Comparison of ENCODE assay signal across 1 cellular context in the genomic region with DNA sequence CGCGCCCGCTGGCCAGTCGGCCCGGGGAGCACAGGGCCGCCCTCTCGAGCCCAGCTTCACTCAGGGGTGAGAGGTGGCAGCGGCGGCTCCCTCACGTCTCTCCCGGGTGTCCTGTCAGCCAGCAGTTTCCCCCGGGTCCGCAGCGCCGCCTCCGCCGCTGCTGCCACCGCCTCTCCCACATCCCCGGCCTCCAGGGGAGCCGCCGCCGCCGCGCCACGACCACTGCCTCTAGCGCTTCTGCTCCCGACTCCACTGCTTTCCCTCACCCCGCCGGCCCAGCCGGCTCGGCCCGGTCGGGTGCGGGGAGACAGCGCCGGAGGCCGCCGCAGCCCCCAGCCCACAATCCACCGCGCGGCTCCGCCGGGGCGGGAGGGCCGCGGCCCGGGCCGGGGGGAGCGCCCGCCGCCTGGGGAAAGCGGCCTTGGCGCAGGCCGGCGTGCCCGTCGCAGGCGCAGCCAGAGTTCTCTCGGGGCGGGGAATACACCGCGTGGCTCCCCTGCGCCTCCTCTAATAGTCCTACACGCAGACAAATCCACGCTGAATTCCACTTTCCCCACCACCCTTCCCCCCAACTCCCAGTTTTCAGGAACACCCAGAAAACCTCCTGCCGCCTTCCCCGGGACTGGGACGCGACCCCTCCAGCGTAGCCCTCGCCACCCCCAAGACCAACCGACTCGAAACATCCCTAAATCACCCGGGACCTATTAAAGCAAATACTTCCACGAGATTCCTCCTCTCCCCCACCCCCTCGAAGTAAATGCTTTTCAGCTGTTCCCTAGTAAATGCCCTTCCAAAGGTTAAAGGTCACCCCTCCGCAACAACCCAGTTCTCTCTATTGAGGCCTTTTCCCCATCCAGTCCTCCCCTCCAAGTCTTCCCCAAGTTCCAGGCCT.
TF ChIP-seq lines count a peak whose summit lies in the region.

A gene with protein sequence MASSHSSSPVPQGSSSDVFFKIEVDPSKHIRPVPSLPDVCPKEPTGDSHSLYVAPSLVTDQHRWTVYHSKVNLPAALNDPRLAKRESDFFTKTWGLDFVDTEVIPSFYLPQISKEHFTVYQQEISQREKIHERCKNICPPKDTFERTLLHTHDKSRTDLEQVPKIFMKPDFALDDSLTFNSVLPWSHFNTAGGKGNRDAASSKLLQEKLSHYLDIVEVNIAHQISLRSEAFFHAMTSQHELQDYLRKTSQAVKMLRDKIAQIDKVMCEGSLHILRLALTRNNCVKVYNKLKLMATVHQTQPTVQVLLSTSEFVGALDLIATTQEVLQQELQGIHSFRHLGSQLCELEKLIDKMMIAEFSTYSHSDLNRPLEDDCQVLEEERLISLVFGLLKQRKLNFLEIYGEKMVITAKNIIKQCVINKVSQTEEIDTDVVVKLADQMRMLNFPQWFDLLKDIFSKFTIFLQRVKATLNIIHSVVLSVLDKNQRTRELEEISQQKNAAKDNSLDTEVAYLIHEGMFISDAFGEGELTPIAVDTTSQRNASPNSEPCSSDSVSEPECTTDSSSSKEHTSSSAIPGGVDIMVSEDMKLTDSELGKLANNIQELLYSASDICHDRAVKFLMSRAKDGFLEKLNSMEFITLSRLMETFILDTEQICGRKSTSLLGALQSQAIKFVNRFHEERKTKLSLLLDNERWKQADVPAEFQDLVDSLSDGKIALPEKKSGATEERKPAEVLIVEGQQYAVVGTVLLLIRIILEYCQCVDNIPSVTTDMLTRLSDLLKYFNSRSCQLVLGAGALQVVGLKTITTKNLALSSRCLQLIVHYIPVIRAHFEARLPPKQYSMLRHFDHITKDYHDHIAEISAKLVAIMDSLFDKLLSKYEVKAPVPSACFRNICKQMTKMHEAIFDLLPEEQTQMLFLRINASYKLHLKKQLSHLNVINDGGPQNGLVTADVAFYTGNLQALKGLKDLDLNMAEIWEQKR (minus strand): TSS at position 346 of the 892 bp plus-strand sequence. CDS start 35,429 bp downstream, outside the sequence.

TF ChIP-seq in HepG2, 621 proteins besides CTCF, POLR2A, EP300 and RAD21 (continued from another document and continues in another):
- TF ChIP-seq, protein P1, sequence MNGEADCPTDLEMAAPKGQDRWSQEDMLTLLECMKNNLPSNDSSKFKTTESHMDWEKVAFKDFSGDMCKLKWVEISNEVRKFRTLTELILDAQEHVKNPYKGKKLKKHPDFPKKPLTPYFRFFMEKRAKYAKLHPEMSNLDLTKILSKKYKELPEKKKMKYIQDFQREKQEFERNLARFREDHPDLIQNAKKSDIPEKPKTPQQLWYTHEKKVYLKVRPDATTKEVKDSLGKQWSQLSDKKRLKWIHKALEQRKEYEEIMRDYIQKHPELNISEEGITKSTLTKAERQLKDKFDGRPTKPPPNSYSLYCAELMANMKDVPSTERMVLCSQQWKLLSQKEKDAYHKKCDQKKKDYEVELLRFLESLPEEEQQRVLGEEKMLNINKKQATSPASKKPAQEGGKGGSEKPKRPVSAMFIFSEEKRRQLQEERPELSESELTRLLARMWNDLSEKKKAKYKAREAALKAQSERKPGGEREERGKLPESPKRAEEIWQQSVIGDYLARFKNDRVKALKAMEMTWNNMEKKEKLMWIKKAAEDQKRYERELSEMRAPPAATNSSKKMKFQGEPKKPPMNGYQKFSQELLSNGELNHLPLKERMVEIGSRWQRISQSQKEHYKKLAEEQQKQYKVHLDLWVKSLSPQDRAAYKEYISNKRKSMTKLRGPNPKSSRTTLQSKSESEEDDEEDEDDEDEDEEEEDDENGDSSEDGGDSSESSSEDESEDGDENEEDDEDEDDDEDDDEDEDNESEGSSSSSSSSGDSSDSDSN (CRISPR knock-in tag; IDR thresholded peaks at IDR 0.05), result peak; percentile 96
- TF ChIP-seq HES4 (CRISPR knock-in tag; IDR thresholded peaks at IDR 0.05; ENCODE audit: borderline replicate concordance), result peak; percentile 75; the same call in 1 of the 2 replicates
- TF ChIP-seq CHD2 (IDR thresholded peaks at IDR 0.05; ENCODE audit: low read depth, low read length), result no peak
- 0 out of 2 replicates have a peak, but pooled peaks have one; percentile 43 for TF ChIP-seq ZBTB1 (CRISPR knock-in tag; IDR thresholded peaks at IDR 0.05; ENCODE audit: borderline replicate concordance)
- TF ChIP-seq, protein P2, sequence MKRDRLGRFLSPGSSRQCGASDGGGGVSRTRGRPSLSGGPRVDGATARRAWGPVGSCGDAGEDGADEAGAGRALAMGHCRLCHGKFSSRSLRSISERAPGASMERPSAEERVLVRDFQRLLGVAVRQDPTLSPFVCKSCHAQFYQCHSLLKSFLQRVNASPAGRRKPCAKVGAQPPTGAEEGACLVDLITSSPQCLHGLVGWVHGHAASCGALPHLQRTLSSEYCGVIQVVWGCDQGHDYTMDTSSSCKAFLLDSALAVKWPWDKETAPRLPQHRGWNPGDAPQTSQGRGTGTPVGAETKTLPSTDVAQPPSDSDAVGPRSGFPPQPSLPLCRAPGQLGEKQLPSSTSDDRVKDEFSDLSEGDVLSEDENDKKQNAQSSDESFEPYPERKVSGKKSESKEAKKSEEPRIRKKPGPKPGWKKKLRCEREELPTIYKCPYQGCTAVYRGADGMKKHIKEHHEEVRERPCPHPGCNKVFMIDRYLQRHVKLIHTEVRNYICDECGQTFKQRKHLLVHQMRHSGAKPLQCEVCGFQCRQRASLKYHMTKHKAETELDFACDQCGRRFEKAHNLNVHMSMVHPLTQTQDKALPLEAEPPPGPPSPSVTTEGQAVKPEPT (CRISPR knock-in tag; IDR thresholded peaks at IDR 0.05; ENCODE audit: low read depth), result 0 out of 2 replicates have a peak, but pooled peaks have one; percentile 71
- peak; percentile 62; the same call in 1 of the 2 replicates for TF ChIP-seq HOXA3 (CRISPR knock-in tag; IDR thresholded peaks at IDR 0.05)
- TF ChIP-seq RFXANK (CRISPR knock-in tag; IDR thresholded peaks at IDR 0.05), result peak; percentile 76; the same call in 1 of the 2 replicates
- no peak for TF ChIP-seq ZNF562 (CRISPR knock-in tag; IDR thresholded peaks at IDR 0.05; ENCODE audit: borderline replicate concordance)
- no peak for TF ChIP-seq NFKBIZ (CRISPR knock-in tag; IDR thresholded peaks at IDR 0.05)
- no peak for TF ChIP-seq ZFP62 (CRISPR knock-in tag; IDR thresholded peaks at IDR 0.05)
- peak; percentile 78 for TF ChIP-seq POLR2AphosphoS5 (IDR thresholded peaks at IDR 0.05; ENCODE audit: low read depth, low read length)
- TF ChIP-seq SIX1 (CRISPR knock-in tag; IDR thresholded peaks at IDR 0.05; ENCODE audit: borderline replicate concordance), result no peak
- TF ChIP-seq, protein P3, sequence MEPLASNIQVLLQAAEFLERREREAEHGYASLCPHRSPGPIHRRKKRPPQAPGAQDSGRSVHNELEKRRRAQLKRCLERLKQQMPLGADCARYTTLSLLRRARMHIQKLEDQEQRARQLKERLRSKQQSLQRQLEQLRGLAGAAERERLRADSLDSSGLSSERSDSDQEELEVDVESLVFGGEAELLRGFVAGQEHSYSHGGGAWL (CRISPR knock-in tag; IDR thresholded peaks at IDR 0.05), result peak; percentile 66
- peak; percentile 37; the same call in 1 of the 2 replicates for TF ChIP-seq ZNF501 (CRISPR knock-in tag; IDR thresholded peaks at IDR 0.05)
- TF ChIP-seq ZNF678 (CRISPR knock-in tag; IDR thresholded peaks at IDR 0.05), result 0 out of 2 replicates have a peak, but pooled peaks have one; percentile 29
- peak; percentile 59; the same call in 1 of the 2 replicates for TF ChIP-seq RXRA (CRISPR knock-in tag; IDR thresholded peaks at IDR 0.05)
- peak; percentile 73; the same call in 1 of the 2 replicates for TF ChIP-seq ZNF777 (CRISPR knock-in tag; IDR thresholded peaks at IDR 0.05)
- TF ChIP-seq KDM3A (CRISPR knock-in tag; IDR thresholded peaks at IDR 0.05; ENCODE audit: low read depth), result no peak
- TF ChIP-seq ZNF792 (CRISPR knock-in tag; IDR thresholded peaks at IDR 0.05), result no peak
- peak; percentile 36; the same call in 1 of the 2 replicates for TF ChIP-seq MEIS2 (CRISPR knock-in tag; IDR thresholded peaks at IDR 0.05)
- TF ChIP-seq ZNF253 (CRISPR knock-in tag; IDR thresholded peaks at IDR 0.05; ENCODE audit: borderline replicate concordance), result no peak
- TF ChIP-seq SMAD3 (CRISPR knock-in tag; IDR thresholded peaks at IDR 0.05), result no peak; the same call in 1 of the 2 replicates
- no peak for TF ChIP-seq STAT5B (CRISPR knock-in tag; IDR thresholded peaks at IDR 0.05)
- no peak for TF ChIP-seq ZNF33A (CRISPR knock-in tag; IDR thresholded peaks at IDR 0.05; ENCODE audit: borderline replicate concordance)
- TF ChIP-seq, protein P4, sequence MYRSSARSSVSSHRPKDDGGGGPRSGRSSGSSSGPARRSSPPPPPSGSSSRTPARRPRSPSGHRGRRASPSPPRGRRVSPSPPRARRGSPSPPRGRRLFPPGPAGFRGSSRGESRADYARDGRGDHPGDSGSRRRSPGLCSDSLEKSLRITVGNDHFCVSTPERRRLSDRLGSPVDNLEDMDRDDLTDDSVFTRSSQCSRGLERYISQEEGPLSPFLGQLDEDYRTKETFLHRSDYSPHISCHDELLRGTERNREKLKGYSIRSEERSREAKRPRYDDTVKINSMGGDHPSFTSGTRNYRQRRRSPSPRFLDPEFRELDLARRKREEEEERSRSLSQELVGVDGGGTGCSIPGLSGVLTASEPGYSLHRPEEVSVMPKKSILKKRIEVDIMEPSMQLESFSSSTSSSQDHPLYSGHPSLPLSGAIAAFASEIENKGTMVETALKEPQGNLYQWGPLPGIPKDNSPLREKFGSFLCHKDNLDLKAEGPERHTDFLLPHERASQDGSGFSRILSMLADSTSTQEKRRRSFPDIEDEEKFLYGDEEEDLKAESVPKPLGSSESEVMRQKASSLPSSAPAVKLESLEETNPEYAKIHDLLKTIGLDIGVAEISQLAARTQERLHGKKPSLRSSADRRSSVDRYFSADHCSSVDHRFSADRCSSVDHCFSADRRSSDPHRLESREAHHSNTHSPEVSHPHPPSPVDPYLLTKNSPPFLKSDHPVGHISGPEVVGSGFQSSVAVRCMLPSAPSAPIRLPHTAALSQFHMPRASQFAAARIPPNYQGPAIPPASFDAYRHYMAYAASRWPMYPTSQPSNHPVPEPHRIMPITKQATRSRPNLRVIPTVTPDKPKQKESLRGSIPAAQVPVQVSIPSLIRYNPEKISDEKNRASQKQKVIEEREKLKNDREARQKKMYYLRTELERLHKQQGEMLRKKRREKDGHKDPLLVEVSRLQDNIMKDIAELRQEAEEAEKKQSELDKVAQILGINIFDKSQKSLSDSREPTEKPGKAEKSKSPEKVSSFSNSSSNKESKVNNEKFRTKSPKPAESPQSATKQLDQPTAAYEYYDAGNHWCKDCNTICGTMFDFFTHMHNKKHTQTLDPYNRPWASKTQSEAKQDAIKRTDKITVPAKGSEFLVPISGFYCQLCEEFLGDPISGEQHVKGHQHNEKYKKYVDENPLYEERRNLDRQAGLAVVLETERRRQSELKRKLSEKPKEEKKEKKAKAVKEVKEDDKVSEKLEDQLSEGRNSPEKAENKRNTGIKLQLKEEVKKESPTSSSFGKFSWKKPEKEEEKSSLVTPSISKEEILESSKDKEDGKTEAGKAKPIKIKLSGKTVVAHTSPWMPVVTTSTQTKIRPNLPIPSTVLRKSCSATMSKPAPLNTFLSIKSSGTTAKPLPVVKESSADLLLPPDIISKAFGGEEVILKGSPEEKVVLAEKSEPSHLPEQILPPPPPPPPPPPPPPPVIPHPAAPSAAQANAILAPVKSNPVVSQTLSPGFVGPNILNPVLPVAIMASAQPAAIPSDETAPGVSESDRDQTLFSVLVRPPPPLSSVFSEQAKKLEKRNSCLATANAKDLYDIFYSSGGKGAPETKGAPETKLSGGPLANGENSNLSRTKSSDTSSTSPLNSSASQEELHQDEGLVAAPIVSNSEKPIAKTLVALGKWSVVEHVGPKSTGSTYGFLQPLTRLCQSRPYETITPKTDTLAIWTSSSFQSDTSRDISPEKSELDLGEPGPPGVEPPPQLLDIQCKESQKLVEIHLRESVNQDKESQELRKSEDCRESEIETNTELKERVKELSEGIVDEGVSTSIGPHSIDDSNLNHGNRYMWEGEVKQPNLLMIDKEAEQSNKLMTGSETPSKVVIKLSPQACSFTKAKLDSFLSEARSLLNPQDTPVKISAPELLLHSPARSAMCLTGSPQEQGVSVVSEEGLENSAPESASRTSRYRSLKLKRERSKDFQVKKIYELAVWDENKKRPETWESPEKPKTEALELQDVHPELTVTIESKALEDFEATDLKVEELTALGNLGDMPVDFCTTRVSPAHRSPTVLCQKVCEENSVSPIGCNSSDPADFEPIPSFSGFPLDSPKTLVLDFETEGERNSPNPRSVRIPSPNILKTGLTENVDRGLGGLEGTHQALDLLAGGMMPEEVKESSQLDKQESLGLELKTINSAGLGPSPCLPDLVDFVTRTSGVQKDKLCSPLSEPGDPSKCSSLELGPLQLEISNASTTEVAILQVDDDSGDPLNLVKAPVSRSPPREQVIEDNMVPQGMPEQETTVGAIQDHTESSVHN (CRISPR knock-in tag; IDR thresholded peaks at IDR 0.05), result no peak
- peak; percentile 54; the same call in 1 of the 2 replicates for TF ChIP-seq NR1H2 (CRISPR knock-in tag; IDR thresholded peaks at IDR 0.05; ENCODE audit: borderline replicate concordance, low read depth)
- TF ChIP-seq SMYD3 (CRISPR knock-in tag; IDR thresholded peaks at IDR 0.05), result peak; percentile 81
- TF ChIP-seq, protein P5, sequence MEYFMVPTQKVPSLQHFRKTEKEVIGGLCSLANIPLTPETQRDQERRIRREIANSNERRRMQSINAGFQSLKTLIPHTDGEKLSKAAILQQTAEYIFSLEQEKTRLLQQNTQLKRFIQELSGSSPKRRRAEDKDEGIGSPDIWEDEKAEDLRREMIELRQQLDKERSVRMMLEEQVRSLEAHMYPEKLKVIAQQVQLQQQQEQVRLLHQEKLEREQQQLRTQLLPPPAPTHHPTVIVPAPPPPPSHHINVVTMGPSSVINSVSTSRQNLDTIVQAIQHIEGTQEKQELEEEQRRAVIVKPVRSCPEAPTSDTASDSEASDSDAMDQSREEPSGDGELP (IDR thresholded peaks at IDR 0.05; ENCODE audit: borderline replicate concordance, low read depth), result peak; percentile 84
- 0 out of 2 replicates have a peak, but pooled peaks have one; percentile 20 for TF ChIP-seq ZC3H13 (CRISPR knock-in tag; IDR thresholded peaks at IDR 0.05)
- no peak; the same call in 1 of the 2 replicates for TF ChIP-seq TMF1 (CRISPR knock-in tag; IDR thresholded peaks at IDR 0.05; ENCODE audit: low read depth)
- 0 out of 2 replicates have a peak, but pooled peaks have one; percentile 18 for TF ChIP-seq ZSCAN22 (CRISPR knock-in tag; IDR thresholded peaks at IDR 0.05)
- TF ChIP-seq, protein P6, sequence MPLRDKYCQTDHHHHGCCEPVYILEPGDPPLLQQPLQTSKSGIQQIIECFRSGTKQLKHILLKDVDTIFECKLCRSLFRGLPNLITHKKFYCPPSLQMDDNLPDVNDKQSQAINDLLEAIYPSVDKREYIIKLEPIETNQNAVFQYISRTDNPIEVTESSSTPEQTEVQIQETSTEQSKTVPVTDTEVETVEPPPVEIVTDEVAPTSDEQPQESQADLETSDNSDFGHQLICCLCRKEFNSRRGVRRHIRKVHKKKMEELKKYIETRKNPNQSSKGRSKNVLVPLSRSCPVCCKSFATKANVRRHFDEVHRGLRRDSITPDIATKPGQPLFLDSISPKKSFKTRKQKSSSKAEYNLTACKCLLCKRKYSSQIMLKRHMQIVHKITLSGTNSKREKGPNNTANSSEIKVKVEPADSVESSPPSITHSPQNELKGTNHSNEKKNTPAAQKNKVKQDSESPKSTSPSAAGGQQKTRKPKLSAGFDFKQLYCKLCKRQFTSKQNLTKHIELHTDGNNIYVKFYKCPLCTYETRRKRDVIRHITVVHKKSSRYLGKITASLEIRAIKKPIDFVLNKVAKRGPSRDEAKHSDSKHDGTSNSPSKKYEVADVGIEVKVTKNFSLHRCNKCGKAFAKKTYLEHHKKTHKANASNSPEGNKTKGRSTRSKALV (CRISPR knock-in tag; IDR thresholded peaks at IDR 0.05), result no peak
- TF ChIP-seq, protein P7, sequence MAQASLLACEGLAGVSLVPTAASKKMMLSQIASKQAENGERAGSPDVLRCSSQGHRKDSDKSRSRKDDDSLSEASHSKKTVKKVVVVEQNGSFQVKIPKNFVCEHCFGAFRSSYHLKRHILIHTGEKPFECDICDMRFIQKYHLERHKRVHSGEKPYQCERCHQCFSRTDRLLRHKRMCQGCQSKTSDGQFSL (CRISPR knock-in tag; IDR thresholded peaks at IDR 0.05), result no peak; the same call in 1 of the 2 replicates
- TF ChIP-seq, protein P8, sequence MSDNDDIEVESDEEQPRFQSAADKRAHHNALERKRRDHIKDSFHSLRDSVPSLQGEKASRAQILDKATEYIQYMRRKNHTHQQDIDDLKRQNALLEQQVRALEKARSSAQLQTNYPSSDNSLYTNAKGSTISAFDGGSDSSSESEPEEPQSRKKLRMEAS (IDR thresholded peaks at IDR 0.05), result peak; percentile 89
